1 cellular context compared by ENCODE assay signal in the genomic region with DNA sequence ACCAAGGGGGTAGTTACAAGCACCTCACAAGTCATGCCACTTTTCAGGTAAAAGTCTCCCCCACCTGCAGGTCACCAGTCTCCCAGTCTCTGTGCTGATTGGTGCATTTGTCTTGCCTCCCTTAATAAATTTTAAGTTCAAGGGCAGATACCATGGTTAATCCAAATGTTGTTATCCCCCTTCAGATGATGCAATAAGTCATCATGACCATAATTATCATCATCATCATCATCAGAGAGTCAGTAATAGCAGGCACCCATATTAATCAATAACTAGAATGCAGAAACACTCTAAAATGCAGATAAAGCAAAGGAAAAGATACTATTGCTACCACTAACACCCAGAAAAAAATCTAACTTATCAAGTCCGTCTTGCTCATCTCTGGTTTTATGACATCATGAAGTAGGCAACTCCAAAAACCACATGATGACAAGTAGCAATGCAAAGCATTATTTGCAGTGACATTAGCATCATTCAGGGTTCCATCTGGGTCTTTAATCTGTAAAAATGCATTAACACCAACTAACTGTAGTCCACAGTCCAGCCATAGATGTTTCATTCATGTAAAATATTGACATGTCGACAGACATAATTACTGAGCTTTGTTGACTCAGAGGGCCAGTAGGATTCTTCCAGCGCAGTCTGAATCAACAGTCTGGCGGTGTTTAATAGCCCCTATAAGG.
TF ChIP-seq lines count a peak whose summit lies in the region.

No MANE protein-coding gene starts in this region.

TF ChIP-seq in HepG2, 621 proteins besides CTCF, POLR2A, EP300 and RAD21 (continued from another document):
- TF ChIP-seq, protein P1, sequence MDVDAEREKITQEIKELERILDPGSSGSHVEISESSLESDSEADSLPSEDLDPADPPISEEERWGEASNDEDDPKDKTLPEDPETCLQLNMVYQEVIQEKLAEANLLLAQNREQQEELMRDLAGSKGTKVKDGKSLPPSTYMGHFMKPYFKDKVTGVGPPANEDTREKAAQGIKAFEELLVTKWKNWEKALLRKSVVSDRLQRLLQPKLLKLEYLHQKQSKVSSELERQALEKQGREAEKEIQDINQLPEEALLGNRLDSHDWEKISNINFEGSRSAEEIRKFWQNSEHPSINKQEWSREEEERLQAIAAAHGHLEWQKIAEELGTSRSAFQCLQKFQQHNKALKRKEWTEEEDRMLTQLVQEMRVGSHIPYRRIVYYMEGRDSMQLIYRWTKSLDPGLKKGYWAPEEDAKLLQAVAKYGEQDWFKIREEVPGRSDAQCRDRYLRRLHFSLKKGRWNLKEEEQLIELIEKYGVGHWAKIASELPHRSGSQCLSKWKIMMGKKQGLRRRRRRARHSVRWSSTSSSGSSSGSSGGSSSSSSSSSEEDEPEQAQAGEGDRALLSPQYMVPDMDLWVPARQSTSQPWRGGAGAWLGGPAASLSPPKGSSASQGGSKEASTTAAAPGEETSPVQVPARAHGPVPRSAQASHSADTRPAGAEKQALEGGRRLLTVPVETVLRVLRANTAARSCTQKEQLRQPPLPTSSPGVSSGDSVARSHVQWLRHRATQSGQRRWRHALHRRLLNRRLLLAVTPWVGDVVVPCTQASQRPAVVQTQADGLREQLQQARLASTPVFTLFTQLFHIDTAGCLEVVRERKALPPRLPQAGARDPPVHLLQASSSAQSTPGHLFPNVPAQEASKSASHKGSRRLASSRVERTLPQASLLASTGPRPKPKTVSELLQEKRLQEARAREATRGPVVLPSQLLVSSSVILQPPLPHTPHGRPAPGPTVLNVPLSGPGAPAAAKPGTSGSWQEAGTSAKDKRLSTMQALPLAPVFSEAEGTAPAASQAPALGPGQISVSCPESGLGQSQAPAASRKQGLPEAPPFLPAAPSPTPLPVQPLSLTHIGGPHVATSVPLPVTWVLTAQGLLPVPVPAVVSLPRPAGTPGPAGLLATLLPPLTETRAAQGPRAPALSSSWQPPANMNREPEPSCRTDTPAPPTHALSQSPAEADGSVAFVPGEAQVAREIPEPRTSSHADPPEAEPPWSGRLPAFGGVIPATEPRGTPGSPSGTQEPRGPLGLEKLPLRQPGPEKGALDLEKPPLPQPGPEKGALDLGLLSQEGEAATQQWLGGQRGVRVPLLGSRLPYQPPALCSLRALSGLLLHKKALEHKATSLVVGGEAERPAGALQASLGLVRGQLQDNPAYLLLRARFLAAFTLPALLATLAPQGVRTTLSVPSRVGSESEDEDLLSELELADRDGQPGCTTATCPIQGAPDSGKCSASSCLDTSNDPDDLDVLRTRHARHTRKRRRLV (CRISPR knock-in tag; IDR thresholded peaks at IDR 0.05), result no peak
- no peak for TF ChIP-seq FOXC1 (CRISPR knock-in tag; IDR thresholded peaks at IDR 0.05; ENCODE audit: borderline replicate concordance)
- no peak for TF ChIP-seq ZFP36 (IDR thresholded peaks at IDR 0.05; ENCODE audit: borderline replicate concordance, low read depth, low read length, partially characterized antibody)
- no peak for TF ChIP-seq NAIF1 (CRISPR knock-in tag; IDR thresholded peaks at IDR 0.05; ENCODE audit: borderline replicate concordance)
- TF ChIP-seq, protein P2, sequence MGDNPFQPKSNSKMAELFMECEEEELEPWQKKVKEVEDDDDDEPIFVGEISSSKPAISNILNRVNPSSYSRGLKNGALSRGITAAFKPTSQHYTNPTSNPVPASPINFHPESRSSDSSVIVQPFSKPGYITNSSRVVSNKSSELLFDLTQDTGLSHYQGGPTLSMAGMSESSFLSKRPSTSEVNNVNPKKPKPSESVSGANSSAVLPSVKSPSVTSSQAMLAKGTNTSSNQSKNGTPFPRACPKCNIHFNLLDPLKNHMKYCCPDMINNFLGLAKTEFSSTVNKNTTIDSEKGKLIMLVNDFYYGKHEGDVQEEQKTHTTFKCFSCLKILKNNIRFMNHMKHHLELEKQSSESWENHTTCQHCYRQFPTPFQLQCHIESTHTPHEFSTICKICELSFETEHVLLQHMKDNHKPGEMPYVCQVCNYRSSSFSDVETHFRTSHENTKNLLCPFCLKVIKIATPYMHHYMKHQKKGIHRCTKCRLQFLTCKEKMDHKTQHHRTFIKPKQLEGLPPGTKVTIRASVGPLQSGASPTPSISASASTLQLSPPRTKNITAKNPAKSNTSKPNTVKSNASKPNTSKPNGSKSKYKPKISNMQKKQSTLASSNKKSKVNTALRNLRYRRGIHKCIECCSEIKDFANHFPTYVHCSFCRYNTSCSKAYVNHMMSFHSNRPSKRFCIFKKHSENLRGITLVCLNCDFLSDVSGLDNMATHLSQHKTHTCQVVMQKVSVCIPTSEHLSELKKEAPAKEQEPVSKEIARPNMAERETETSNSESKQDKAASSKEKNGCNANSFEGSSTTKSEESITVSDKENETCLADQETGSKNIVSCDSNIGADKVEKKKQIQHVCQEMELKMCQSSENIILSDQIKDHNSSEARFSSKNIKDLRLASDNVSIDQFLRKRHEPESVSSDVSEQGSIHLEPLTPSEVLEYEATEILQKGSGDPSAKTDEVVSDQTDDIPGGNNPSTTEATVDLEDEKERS (CRISPR knock-in tag; IDR thresholded peaks at IDR 0.05), result no peak
